22 cellular contexts compared by ENCODE assay signal in the genomic region with DNA sequence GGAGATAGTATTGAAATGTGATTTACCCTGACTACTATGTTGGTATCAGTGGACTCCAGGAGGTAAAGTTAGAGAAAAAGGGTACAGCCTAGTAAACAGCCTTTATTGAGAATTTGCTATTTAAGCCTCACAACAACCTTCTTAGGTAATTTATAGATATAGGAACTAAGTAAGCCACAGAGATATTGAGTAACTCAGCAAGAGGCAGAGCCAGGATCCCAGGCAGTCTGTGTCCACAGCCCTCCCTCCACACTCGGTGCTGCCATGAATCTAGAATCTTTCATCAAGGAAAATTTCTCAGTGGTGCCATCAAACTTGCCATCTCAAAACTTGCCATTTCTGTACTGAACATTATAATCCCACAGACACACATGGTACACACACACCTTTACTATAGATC.
"Had no signal": no experiment of that assay in that cellular context is flagged by ENCODE, and none has a peak within 500 bp of the region (broad histone marks: within the 10 kb centered on the region; RNA-seq: fewer than 3 reads in every experiment).

No MANE protein-coding gene starts in this region.

- H3K36me3 ChIP-seq: pancreas had no signal

- H3K4me3 ChIP-seq: body of pancreas, gastroesophageal sphincter, pancreas, psoas muscle, upper lobe of left lung had no signal

- H3K27me3 ChIP-seq: body of pancreas, gastroesophageal sphincter, pancreas, upper lobe of left lung had no signal

- H3K27ac ChIP-seq: body of pancreas, epithelial cell of prostate, gastroesophageal sphincter, pancreas, psoas muscle, upper lobe of left lung had no signal

- H3K4me1 ChIP-seq: body of pancreas, pancreas, psoas muscle, upper lobe of left lung had no signal

- ATAC-seq: activated T-cell treated with anti-CD3 and anti-CD28 coated beads, Interleukin-2, amount 50 U/mL, for 72 hours; body of pancreas; gastroesophageal sphincter; left ventricle myocardium superior; natural killer cell; pancreas; psoas muscle; right cardiac atrium; stimulated activated naive CD8-positive, alpha-beta T cell treated with anti-CD3 and anti-CD28 coated beads, Interleukin-15, Interleukin-2, amounts not matched to agents 100 U/mL and 50 U/mL, for 24 hours had no signal

- H3K9me3 ChIP-seq: body of pancreas, gastroesophageal sphincter, pancreas, psoas muscle, upper lobe of left lung had no signal

- DNase-seq: activated CD4-positive, alpha-beta memory T cell treated with anti-CD3 and anti-CD28 coated beads for 36 hours; activated CD4-positive, alpha-beta T cell treated with anti-CD3 and anti-CD28 coated beads for 4 hours; activated CD4-positive, CD25-positive, alpha-beta regulatory T cell; activated effector memory CD4-positive, alpha-beta T cell treated with Interleukin-2 at 50 U/mL for 16 hours; activated naive CD4-positive, alpha-beta T cell treated with anti-CD3 and anti-CD28 coated beads, Interleukin-2, amount 10 ng/mL, durations not matched to agents 7 days and 5 days; activated T-cell treated with anti-CD3 and anti-CD28 coated beads, Interleukin-2, amount 50 U/mL, for 72 hours; anterior cingulate cortex; body of pancreas; head of caudate nucleus; hypothalamus; left ventricle myocardium superior; mammary epithelial cell; natural killer cell; pancreas; psoas muscle; right cardiac atrium; stimulated activated CD4-positive, alpha-beta T cell treated with anti-CD3 and anti-CD28 coated beads, Interleukin-4, amount 100 ng/mL, for 24 hours; stimulated activated naive CD8-positive, alpha-beta T cell treated with anti-CD3 and anti-CD28 coated beads, Interleukin-15, Interleukin-2, amounts not matched to agents 100 U/mL and 50 U/mL, for 24 hours; T1000; upper lobe of left lung had no signal
